In the genomic region with DNA sequence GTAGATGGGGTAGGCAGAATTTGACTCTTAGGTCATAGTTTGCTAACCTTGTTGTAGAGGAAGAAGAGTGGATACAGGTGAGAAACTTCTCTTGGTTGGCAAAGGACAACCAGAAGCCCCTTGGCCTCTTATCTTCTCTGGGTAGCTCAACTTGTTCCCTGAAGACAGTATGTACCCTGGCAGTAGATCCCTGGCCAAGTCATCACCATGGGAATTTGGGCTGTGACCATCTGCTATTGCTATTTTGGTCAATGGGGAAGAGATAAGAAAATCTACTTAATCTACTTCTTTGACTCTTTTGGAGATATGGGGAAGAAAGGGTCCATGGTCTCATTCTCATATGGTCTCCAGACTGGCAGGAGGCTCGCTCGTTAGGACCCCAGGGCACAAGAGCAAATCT, we compare ENCODE assay signal across 23 cellular contexts.
"Had no signal": no experiment of that assay in that cellular context is flagged by ENCODE, and none has a peak within 500 bp of the region (broad histone marks: within the 10 kb centered on the region; RNA-seq: fewer than 3 reads in every experiment).

No MANE protein-coding gene starts in this region.

- H3K4me3 ChIP-seq: heart left ventricle, right atrium auricular region, testis had no signal

- DNase-seq: activated CD4-positive, alpha-beta memory T cell treated with anti-CD3 and anti-CD28 coated beads for 36 hours; activated CD4-positive, alpha-beta T cell treated with anti-CD3 and anti-CD28 coated beads, Interleukin-2, amount 10 ng/mL, durations not matched to agents 24 days and 14 days; activated CD4-positive, CD25-positive, alpha-beta regulatory T cell treated with anti-CD3 and anti-CD28 coated beads, Interleukin-2, amount 50 U/mL, for 72 hours; activated CD8-positive, alpha-beta memory T cell treated with anti-CD3 and anti-CD28 coated beads, Interleukin-2, amount 50 U/mL, for 4 hours; activated gamma-delta T cell; activated naive CD4-positive, alpha-beta T cell treated with anti-CD3 and anti-CD28 coated beads, Interleukin-2, amount 10 ng/mL, durations not matched to agents 7 days and 5 days; activated naive CD8-positive, alpha-beta T cell treated with anti-CD3 and anti-CD28 coated beads, Interleukin-2, amount 10 ng/mL, durations not matched to agents 7 days and 5 days; activated T-cell treated with anti-CD3 and anti-CD28 coated beads, Interleukin-2, amount 50 U/mL, for 1 hour; amygdala; effector memory CD8-positive, alpha-beta T cell; foreskin keratinocyte; heart left ventricle; stimulated activated CD4-positive, alpha-beta T cell treated with anti-CD3 and anti-CD28 coated beads, Interleukin-2, amount 100 ng/mL, for 48 hours; stimulated activated naive CD4-positive, alpha-beta T cell treated with Interleukin-2 at 50 U/mL for 16 hours; T-helper 17 cell; testis; trophoblast cell had no signal

- H3K9me3 ChIP-seq: heart left ventricle, right atrium auricular region, testis had no signal

- ATAC-seq: effector memory CD8-positive, alpha-beta T cell; esophagus mucosa; foreskin keratinocyte; natural killer cell treated with Interleukin-12 subunit alpha and Interleukin-12 subunit beta and Interleukin-15 and Interleukin-18, amount 100 ng/mL, for 72 hours; T-helper 17 cell had no signal

- H3K36me3 ChIP-seq: heart left ventricle, right atrium auricular region had no signal

- H3K27me3 ChIP-seq: foreskin keratinocyte, heart left ventricle, right atrium auricular region, testis had no signal

- FAIRE-seq: bronchial epithelial cell, colon, urothelium cell line had no signal

- H3K27ac ChIP-seq: foreskin keratinocyte, right atrium auricular region had no signal
